In the genomic region with DNA sequence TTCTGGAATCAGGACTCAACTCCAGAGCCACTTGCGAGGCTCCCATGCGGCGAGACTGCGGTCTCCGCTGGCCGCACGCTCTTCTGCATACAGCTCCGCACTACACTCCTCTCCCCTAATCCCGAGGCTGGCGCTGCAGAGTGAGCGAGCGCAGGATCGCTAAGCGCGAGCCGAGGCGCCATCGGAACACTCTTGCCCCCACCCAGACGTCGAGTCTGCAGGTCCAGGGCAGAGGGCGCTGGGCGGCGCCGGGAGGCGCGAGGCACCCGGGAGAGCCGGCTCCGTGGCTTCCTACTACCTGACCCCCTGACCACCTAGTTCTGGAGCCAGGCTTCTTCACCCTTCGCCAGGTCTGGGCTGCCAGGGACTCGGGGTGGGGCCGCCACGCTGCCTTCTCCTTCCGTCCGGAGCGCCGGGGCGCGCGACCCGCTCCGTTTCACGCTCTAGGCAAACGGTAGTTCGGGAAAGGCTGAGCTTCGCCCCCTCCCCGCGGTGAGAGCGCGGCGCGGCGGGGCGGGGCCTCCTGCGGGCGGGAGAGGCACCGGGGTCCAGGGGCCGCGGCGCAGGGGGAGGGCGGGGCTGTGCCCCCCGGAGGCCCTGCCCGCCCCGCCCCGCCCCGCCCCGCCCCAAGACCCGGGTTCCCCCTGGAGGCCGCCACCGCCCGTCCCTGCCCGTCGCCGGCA, we compare ENCODE assay signal across 8 cellular contexts. TPM values are rescaled to one million over a fixed set of nuclear protein-coding genes. Genes with fewer than 3 reads are reported as not detected.
DNase-seq lines count a peak whose midpoint lies in the region; ATAC-seq and TF ChIP-seq lines count a peak whose summit lies in the region.

No MANE protein-coding gene starts in this region.

- peak overlapping the region; percentile 80 for H3K4me3 Mint-ChIP-seq in activated CD8-positive, alpha-beta T cell treated with anti-CD3 and anti-CD28 coated beads, Interleukin-2, amount 10 ng/mL, durations not matched to agents 7 days and 5 days
- peak overlapping the region; percentile 92 for H3K4me3 Mint-ChIP-seq in memory B cell

- peak; percentile 50 for DNase-seq in GM19240 (ENCODE audit: insufficient read length, low spot score)
- DNase-seq in NCI-H82 treated with DMSO at 0.1 percent for 48 hours (lab: John Stamatoyannopoulos, UW; ENCODE audit: unreplicated experiment) = peak; percentile 55
- peak; percentile 60 for DNase-seq in activated CD8-positive, alpha-beta T cell treated with anti-CD3 and anti-CD28 coated beads, Interleukin-2, amount 10 ng/mL, durations not matched to agents 7 days and 5 days
- DNase-seq in memory B cell (ENCODE audit: low spot score in 2 of 2) = peak; percentile 62 to 74
- DNase-seq in stimulated activated CD8-positive, alpha-beta memory T cell treated with anti-CD3 and anti-CD28 coated beads, Interleukin-2, amount 100 ng/mL, for 48 hours (ENCODE audit: low read depth in 2 of 2) = peak; percentile 40 to 45

- H3K9me3 Mint-ChIP-seq in activated CD8-positive, alpha-beta T cell treated with anti-CD3 and anti-CD28 coated beads, Interleukin-2, amount 10 ng/mL, durations not matched to agents 7 days and 5 days (ENCODE audit: insufficient read depth) = no peaks in the 10 kb centered on the region
- no peaks in the 10 kb centered on the region for H3K9me3 Mint-ChIP-seq in memory B cell

- no peaks in the 10 kb centered on the region for H3K36me3 Mint-ChIP-seq in activated CD8-positive, alpha-beta T cell treated with anti-CD3 and anti-CD28 coated beads, Interleukin-2, amount 10 ng/mL, durations not matched to agents 7 days and 5 days (ENCODE audit: low read depth)
- no peaks in the 10 kb centered on the region for H3K36me3 Mint-ChIP-seq in memory B cell

- POLR2A ChIA-PET in activated CD8-positive, alpha-beta T cell treated with anti-CD3 and anti-CD28 coated beads, Interleukin-2, amount 10 ng/mL, durations not matched to agents 7 days and 5 days (lab: Charles Lee) = interaction anchor here (1.0 kb wide), 1 partner anchor 99 kb away, joined by 3 read pairs; no protein-coding TSS in a partner anchor

- H3K9ac ChIP-seq in endocrine pancreas (ENCODE audit: control insufficient read depth, insufficient read depth, low read length) = peak overlapping the region; percentile 71

- no peaks in the 10 kb centered on the region for H3K27me3 ChIP-seq in endocrine pancreas (ENCODE audit: control insufficient read depth, insufficient read depth, low read length)

- H3K4me1 ChIP-seq in endocrine pancreas (ENCODE audit: control insufficient read depth, insufficient read depth, low read length) = no peaks in the 10 kb centered on the region

- H3K27ac Mint-ChIP-seq in activated CD8-positive, alpha-beta T cell treated with anti-CD3 and anti-CD28 coated beads, Interleukin-2, amount 10 ng/mL, durations not matched to agents 7 days and 5 days = peak overlapping the region; percentile 70
- H3K27ac Mint-ChIP-seq in memory B cell = peak overlapping the region; percentile 56

- CTCF ChIA-PET in activated CD8-positive, alpha-beta T cell treated with anti-CD3 and anti-CD28 coated beads, Interleukin-2, amount 10 ng/mL, durations not matched to agents 7 days and 5 days (lab: Charles Lee) = interaction anchor here (0.8 to 2.7 kb wide), 4 partner anchors 24 to 95 kb away, joined by 3 to 11 read pairs (median 3); no protein-coding TSS in a partner anchor

- peak overlapping the region; percentile 40 for H3K27ac ChIP-seq in C4-2B

- no peaks in the 10 kb centered on the region for H3K36me3 ChIP-seq in endocrine pancreas (ENCODE audit: control insufficient read depth, insufficient read depth, low read length)

- ATAC-seq in HG03378 (IDR thresholded peaks at IDR 0.05; ENCODE audit: unreplicated experiment) (peak; percentile 40), memory B cell (ENCODE audit: low read depth) (peak; percentile 85)
- peak; percentile 78 for ATAC-seq in activated CD8-positive, alpha-beta T cell treated with anti-CD3 and anti-CD28 coated beads, Interleukin-2, amount 10 ng/mL, durations not matched to agents 7 days and 5 days

- TF ChIP-seq CTCF in C4-2B (conservative IDR thresholded peaks at IDR 0.05) = peak; percentile 17

- H3K4me3 ChIP-seq in endocrine pancreas (ENCODE audit: control insufficient read depth, insufficient read depth, low read length) = no peak overlapping the region

- no peaks in the 10 kb centered on the region for H3K9me3 ChIP-seq in endocrine pancreas (ENCODE audit: control insufficient read depth, low read length)

- H3K4me1 Mint-ChIP-seq in activated CD8-positive, alpha-beta T cell treated with anti-CD3 and anti-CD28 coated beads, Interleukin-2, amount 10 ng/mL, durations not matched to agents 7 days and 5 days (ENCODE audit: low read depth) = peaks cover 29% of the 10 kb centered on the region
- peaks cover 20% of the 10 kb centered on the region for H3K4me1 Mint-ChIP-seq in memory B cell

- peaks cover 33% of the 10 kb centered on the region for H3K27me3 Mint-ChIP-seq in activated CD8-positive, alpha-beta T cell treated with anti-CD3 and anti-CD28 coated beads, Interleukin-2, amount 10 ng/mL, durations not matched to agents 7 days and 5 days (ENCODE audit: low read depth)
- no peaks in the 10 kb centered on the region for H3K27me3 Mint-ChIP-seq in memory B cell

RNA-seq across cellular contexts. Expression of gene TUBB2A, which starts 5.4 kb away (rescaled TPM):
- total RNA-seq in activated CD8-positive, alpha-beta T cell treated with anti-CD3 and anti-CD28 coated beads, Interleukin-2, amount 10 ng/mL, durations not matched to agents 7 days and 5 days = 1 to 10 TPM; 2.7 to 3.5 TPM

RNA-seq across cellular contexts. Expression of gene BPHL, which starts 44.2 kb away (rescaled TPM):
- 1 to 10 TPM; 5.5 to 8.0 TPM for total RNA-seq in activated CD8-positive, alpha-beta T cell treated with anti-CD3 and anti-CD28 coated beads, Interleukin-2, amount 10 ng/mL, durations not matched to agents 7 days and 5 days
